Comparison of ENCODE assay signal across 16 cellular contexts in genomic region chr15:80789296-80789695, GRCh38. TPM values are rescaled to one million over a fixed set of nuclear protein-coding genes. Genes with fewer than 3 reads are reported as not detected.
DNase-seq lines count a peak whose midpoint lies in the region; ATAC-seq and TF ChIP-seq lines count a peak whose summit lies in the region.
"Had no signal": no experiment of that assay in that cellular context is flagged by ENCODE, and none has a peak within 500 bp of the region (broad histone marks: within the 10 kb centered on the region; RNA-seq: fewer than 3 reads in every experiment).

No MANE protein-coding gene starts in this region.

- peak overlapping the region; percentile 73 for H3K27ac ChIP-seq in AG04450 (ENCODE audit: low read depth, low read length)
- H3K27ac ChIP-seq: gastrocnemius medialis had no signal

- POLR2A ChIA-PET in AG04450 (lab: Yijun Ruan, JAX) = interaction anchor here (1.0 to 1.9 kb wide), 2 partner anchors 10 kb away, joined by 3 to 12 read pairs; partner anchors contain the start of gene CEMIP

- ATAC-seq in HG03460 (IDR thresholded peaks at IDR 0.05; ENCODE audit: unreplicated experiment) (no peak), GM21360 (IDR thresholded peaks at IDR 0.05; ENCODE audit: unreplicated experiment) (no peak)
- ATAC-seq: activated CD8-positive, alpha-beta T cell treated with anti-CD3 and anti-CD28 coated beads for 36 hours; gastrocnemius medialis; right cardiac atrium had no signal

- no peaks in the 10 kb centered on the region for H3K9me3 ChIP-seq in AG04450 (ENCODE audit: control insufficient read depth, insufficient read depth, low read length)
- H3K9me3 ChIP-seq: gastrocnemius medialis had no signal

- no peaks in the 10 kb centered on the region for H3K27me3 ChIP-seq in AG04450 (ENCODE audit: control insufficient read depth, insufficient read depth, low read length)

- no peak for TF ChIP-seq CTCF in AG04450 (IDR thresholded peaks at IDR 0.05; ENCODE audit: low read depth, low read length)

- no peak for DNase-seq in AG04450 (ENCODE audit: low read depth, low spot score)
- peak; percentile 39 for DNase-seq in GM03348 (ENCODE audit: low spot score)
- peak; percentile 43 for DNase-seq in SW480 (ENCODE audit: low spot score)
- DNase-seq in glomerular visceral epithelial cell (ENCODE audit: extremely low spot score) = peak; percentile 61
- no peak for DNase-seq in HuH-7 (ENCODE audit: low spot score)
- no peak for DNase-seq in activated CD4-positive, alpha-beta T cell treated with anti-CD3 and anti-CD28 coated beads for 1 hour
- DNase-seq: activated CD8-positive, alpha-beta T cell treated with anti-CD3 and anti-CD28 coated beads for 36 hours; gastrocnemius medialis; Kasumi-1; mammary epithelial cell; NCI-H146; NCI-H524; right cardiac atrium; SW 1271 had no signal

- H3K4me3 ChIP-seq in AG04450 (ENCODE audit: low read depth, low read length) = no peak overlapping the region
- H3K4me3 ChIP-seq: gastrocnemius medialis had no signal

- CTCF ChIA-PET in AG04450 (lab: Charles Lee) = interaction anchor here (1.1 to 2.6 kb wide), 3 partner anchors 10 to 333 kb away, joined by 6 to 10 read pairs (median 9); partner anchors contain the start of gene CEMIP

RNA-seq across cellular contexts. Expression of gene CEMIP, which starts 10.1 kb away (rescaled TPM):
- polyA plus RNA-seq in AG04450 (2011; rRNA removed) = 221 and 231 TPM in 2 replicates
- 230 and 317 TPM in 2 replicates for polyA minus RNA-seq in AG04450 (2011; rRNA and poly(A)+ RNA removed)

Comparison
In these comparisons a context has a peak if more than half of its experiments do, and no peak if none do; other contexts are left out.
1. DNase-seq: peak in GM03348 (single experiment), SW480 (single experiment) and glomerular visceral epithelial cell (single experiment); none in AG04450 (single experiment), HuH-7 (single experiment) and activated CD4-positive, alpha-beta T cell treated with anti-CD3 and anti-CD28 coated beads for 1 hour (single experiment).